ENCODE assay signal across 8 cellular contexts in genomic region chr6:33633462-33634158, GRCh38. TPM values are rescaled to one million over a fixed set of nuclear protein-coding genes. Genes with fewer than 3 reads are reported as not detected.
DNase-seq lines count a peak whose midpoint lies in the region; ATAC-seq, FAIRE-seq and TF ChIP-seq lines count a peak whose summit lies in the region.

No MANE protein-coding gene starts in this region.

- no peaks in the 10 kb centered on the region for H3K27me3 ChIP-seq in CD4-positive, CD25-positive, alpha-beta regulatory T cell (ENCODE audit: control insufficient read depth, insufficient read depth, low read length)
- H3K27me3 ChIP-seq in Karpas-422 (ENCODE audit: low read length): no peaks in the 10 kb centered on the region

- H3K79me2 ChIP-seq in Karpas-422 (ENCODE audit: low read length): no peaks in the 10 kb centered on the region

- H3K27ac ChIP-seq in CD4-positive, CD25-positive, alpha-beta regulatory T cell (ENCODE audit: insufficient read depth, low read length, poor library complexity, severe bottlenecking): peak overlapping the region; percentile 41
- no peak overlapping the region for H3K27ac ChIP-seq in Karpas-422 (ENCODE audit: low read length)
- H3K27ac ChIP-seq in kidney (ENCODE audit: low read depth in 2 of 2, low read length in 2 of 2): peak overlapping the region; percentile 2 to 57

- peaks cover 32% of the 10 kb centered on the region for H4K20me1 ChIP-seq in Karpas-422 (ENCODE audit: insufficient read depth, low read depth, low read length)

- no peaks in the 10 kb centered on the region for H3K9me3 Mint-ChIP-seq in CD4-positive, CD25-positive, alpha-beta regulatory T cell
- H3K9me3 Mint-ChIP-seq in WTC11: no peaks in the 10 kb centered on the region
- no peaks in the 10 kb centered on the region for H3K9me3 Mint-ChIP-seq in central memory CD8-positive, alpha-beta T cell

- ATAC-seq in CD4-positive, CD25-positive, alpha-beta regulatory T cell (ENCODE audit: low read depth in 2 of 2): peak; percentile 80
- peak; percentile 42 for ATAC-seq in GM21367 (IDR thresholded peaks at IDR 0.05; ENCODE audit: unreplicated experiment)
- peak; percentile 69 for ATAC-seq in WTC11
- peak; percentile 76 for ATAC-seq in central memory CD8-positive, alpha-beta T cell (replicated peaks; ENCODE audit: extremely low read depth, poor library complexity, severe bottlenecking)
- no peak for ATAC-seq in HG02884 (IDR thresholded peaks at IDR 0.05; ENCODE audit: unreplicated experiment)

- H3K36me3 ChIP-seq in CD4-positive, CD25-positive, alpha-beta regulatory T cell (ENCODE audit: control insufficient read depth, insufficient read depth, low read length): peaks cover 2% of the 10 kb centered on the region
- H3K36me3 ChIP-seq in Karpas-422 (ENCODE audit: insufficient read depth, low read length): no peaks in the 10 kb centered on the region
- H3K36me3 ChIP-seq in kidney (ENCODE audit: control insufficient read depth in 1 of 2, insufficient read depth in 2 of 2, low read length in 2 of 2): no peaks in the 10 kb centered on the region

- H3K4me1 Mint-ChIP-seq in CD4-positive, CD25-positive, alpha-beta regulatory T cell: peaks cover 3 to 71% (median 46%) of the 10 kb centered on the region in 4 donors
- peaks cover 59% of the 10 kb centered on the region for H3K4me1 Mint-ChIP-seq in WTC11
- H3K4me1 Mint-ChIP-seq in central memory CD8-positive, alpha-beta T cell: peaks cover 62% of the 10 kb centered on the region

- H3K27me3 Mint-ChIP-seq in CD4-positive, CD25-positive, alpha-beta regulatory T cell: no peaks in the 10 kb centered on the region
- peaks cover 9% of the 10 kb centered on the region; the same call in 1 of the 2 replicates for H3K27me3 Mint-ChIP-seq in WTC11 (ENCODE audit: low read depth)
- no peaks in the 10 kb centered on the region for H3K27me3 Mint-ChIP-seq in central memory CD8-positive, alpha-beta T cell

- peak overlapping the region; percentile 54 for H3K9ac ChIP-seq in Karpas-422 (ENCODE audit: low read length)
- peak overlapping the region in 1 of 2 donors; percentile 55 for H3K9ac ChIP-seq in kidney (ENCODE audit: low read length in 2 of 2)

- DNase-seq in CD4-positive, CD25-positive, alpha-beta regulatory T cell: peak; percentile 48 to 77 (median 66)
- peak; percentile 71 for DNase-seq in Karpas-422
- peak; percentile 58 for DNase-seq in WTC11 (ENCODE audit: low spot score)
- DNase-seq in central memory CD8-positive, alpha-beta T cell (ENCODE audit: low spot score in 2 of 2): no peak
- DNase-seq in kidney: peak; percentile 94
- DNase-seq in stimulated activated CD4-positive, alpha-beta T cell treated with anti-CD3 and anti-CD28 coated beads, Interleukin-15, amount 100 ng/mL, for 1 hour (ENCODE audit: low read depth in 1 of 2, low spot score in 1 of 2): peak; percentile 8 to 48

- FAIRE-seq in kidney (lab: Jason Lieb, UNC): no peak

- peak overlapping the region; percentile 82 to 95 (median 88) for H3K4me3 Mint-ChIP-seq in CD4-positive, CD25-positive, alpha-beta regulatory T cell
- peak overlapping the region; percentile 83 for H3K4me3 Mint-ChIP-seq in WTC11
- peak overlapping the region; percentile 92 for H3K4me3 Mint-ChIP-seq in central memory CD8-positive, alpha-beta T cell

- H3K4me1 ChIP-seq in CD4-positive, CD25-positive, alpha-beta regulatory T cell (ENCODE audit: control insufficient read depth, insufficient read depth, low read length, poor library complexity, severe bottlenecking): peaks cover 23% of the 10 kb centered on the region
- H3K4me1 ChIP-seq in Karpas-422 (ENCODE audit: low read length) (peaks cover 17% of the 10 kb centered on the region), kidney (ENCODE audit: control insufficient read depth in 1 of 2, insufficient read depth in 1 of 2, low read depth in 1 of 2, low read length in 2 of 2) (peaks cover 5 to 16% of the 10 kb centered on the region in 2 donors)

- CTCF ChIA-PET in WTC11 (lab: Charles Lee): interaction anchor here (0.7 to 4.0 kb wide), 21 partner anchors 12 to 92 kb away, joined by 3 to 71 read pairs (median 7); partner anchors contain the start of genes BAK1, ITPR3 and UQCC2

- no peaks in the 10 kb centered on the region for H3K9me3 ChIP-seq in CD4-positive, CD25-positive, alpha-beta regulatory T cell (ENCODE audit: control insufficient read depth in 2 of 2, low read length in 2 of 2)
- H3K9me3 ChIP-seq in Karpas-422 (ENCODE audit: low read length) (no peaks in the 10 kb centered on the region), kidney (ENCODE audit: control insufficient read depth in 1 of 2, low read length in 2 of 2) (no peaks in the 10 kb centered on the region)

- H3K4me3 ChIP-seq in CD4-positive, CD25-positive, alpha-beta regulatory T cell (ENCODE audit: low read depth, low read length): peak overlapping the region; percentile 48
- H3K4me3 ChIP-seq in Karpas-422 (ENCODE audit: low read length) (peak overlapping the region; percentile 56; the same call in 1 of the 2 replicates), kidney (ENCODE audit: low read length in 2 of 2) (peak overlapping the region; percentile 53 to 54)

- H3K9me2 ChIP-seq in Karpas-422 (replicated peaks; ENCODE audit: insufficient read depth, low read length): no peaks in the 10 kb centered on the region

- TF ChIP-seq CTCF in WTC11 (IDR thresholded peaks at IDR 0.05) (no peak), kidney (IDR thresholded peaks at IDR 0.05; ENCODE audit: borderline replicate concordance, extremely low read depth, insufficient read depth) (no peak)

- H2AFZ ChIP-seq in Karpas-422 (ENCODE audit: low read length): no peak overlapping the region

- H3K4me2 ChIP-seq in Karpas-422 (ENCODE audit: low read depth, low read length, poor library complexity, severe bottlenecking): peak overlapping the region; percentile 61

- peaks cover 17% of the 10 kb centered on the region for H3K36me3 Mint-ChIP-seq in CD4-positive, CD25-positive, alpha-beta regulatory T cell
- H3K36me3 Mint-ChIP-seq in WTC11: no peaks in the 10 kb centered on the region
- peaks cover 19% of the 10 kb centered on the region for H3K36me3 Mint-ChIP-seq in central memory CD8-positive, alpha-beta T cell (ENCODE audit: insufficient read depth)

- intact Hi-C loops in kidney (cut with DNase I): no loop called here

- POLR2A ChIA-PET in WTC11 (lab: Charles Lee): interaction anchor here (1.0 kb wide), 1 partner anchor 12 kb away, joined by 4 read pairs; the partner anchor contains the start of gene ITPR3

- peak overlapping the region in 2 of 3 donors; percentile 72 to 79 for H3K27ac Mint-ChIP-seq in CD4-positive, CD25-positive, alpha-beta regulatory T cell
- peak overlapping the region; percentile 47 for H3K27ac Mint-ChIP-seq in WTC11
- peak overlapping the region; percentile 73 for H3K27ac Mint-ChIP-seq in central memory CD8-positive, alpha-beta T cell (ENCODE audit: low read depth)

TF ChIP-seq in WTC11, 78 proteins besides CTCF, POLR2A, EP300 and RAD21:
- TF ChIP-seq FOXP1 (CRISPR knock-in tag; IDR thresholded peaks at IDR 0.05; ENCODE audit: borderline replicate concordance) (0 out of 2 replicates have a peak, but pooled peaks have one; percentile 36), ZNF512 (CRISPR knock-in tag; IDR thresholded peaks at IDR 0.05; ENCODE audit: borderline replicate concordance) (no peak), SP1 (CRISPR knock-in tag; conservative IDR thresholded peaks at IDR 0.05) (peak; percentile 41; the same call in 1 of the 2 replicates), USF2 (CRISPR knock-in tag; IDR thresholded peaks at IDR 0.05) (no peak), ZNF396 (CRISPR knock-in tag; IDR thresholded peaks at IDR 0.05; ENCODE audit: borderline replicate concordance) (no peak)

RNA-seq across cellular contexts. Expression of gene ITPR3, which starts 12.5 kb away (rescaled TPM):
- total RNA-seq in CD4-positive, CD25-positive, alpha-beta regulatory T cell: 54.5 TPM
- 1 to 10 TPM; 1.3 to 2.2 (median 1.9) TPM for polyA plus RNA-seq in CD4-positive, CD25-positive, alpha-beta regulatory T cell
- total RNA-seq in Karpas-422 (2014; rRNA removed; shearing (Covaris generic); ENCODE audit: low replicate concordance): 3.9 and 6.1 TPM in 2 replicates
- total RNA-seq in WTC11 (2021) (42.5 to 47.3 TPM (median 42.9 TPM) in 3 replicates), kidney (86.3 TPM)
- polyA plus RNA-seq in kidney (ENCODE audit: insufficient read depth, low read depth, low replicate concordance): 4.2 TPM

RNA-seq across cellular contexts. Expression of gene BAK1, which starts 53.5 kb away (rescaled TPM):
- total RNA-seq in CD4-positive, CD25-positive, alpha-beta regulatory T cell: 41.7 TPM
- polyA plus RNA-seq in CD4-positive, CD25-positive, alpha-beta regulatory T cell: 10 to 100 TPM; 38.1 to 66.3 (median 54.4) TPM
- total RNA-seq in Karpas-422 (2014; rRNA removed; shearing (Covaris generic); ENCODE audit: low replicate concordance): 9.9 and 18.7 TPM in 2 replicates
- 40.5 to 40.9 TPM (median 40.5 TPM) in 3 replicates for total RNA-seq in WTC11 (2021)
- total RNA-seq in kidney: 22.3 TPM
- polyA plus RNA-seq in kidney (ENCODE audit: insufficient read depth, low read depth, low replicate concordance): 26.7 TPM

Comparison
In these comparisons a context has a peak if more than half of its experiments do, and no peak if none do; other contexts are left out.
1. DNase-seq: peak in CD4-positive, CD25-positive, alpha-beta regulatory T cell (3 of 3), Karpas-422 (single experiment), WTC11 (single experiment), kidney (single experiment) and stimulated activated CD4-positive, alpha-beta T cell treated with anti-CD3 and anti-CD28 coated beads, Interleukin-15, amount 100 ng/mL, for 1 hour (2 of 2); none in central memory CD8-positive, alpha-beta T cell (0 of 2).
2. Peak in every context shown above with its lines, with median percentiles within 50 percentile points of each other: H3K4me3 ChIP-seq, H3K27ac Mint-ChIP-seq and H3K4me3 Mint-ChIP-seq.